ENCODE assay signal across 1 cellular context in the genomic region with DNA sequence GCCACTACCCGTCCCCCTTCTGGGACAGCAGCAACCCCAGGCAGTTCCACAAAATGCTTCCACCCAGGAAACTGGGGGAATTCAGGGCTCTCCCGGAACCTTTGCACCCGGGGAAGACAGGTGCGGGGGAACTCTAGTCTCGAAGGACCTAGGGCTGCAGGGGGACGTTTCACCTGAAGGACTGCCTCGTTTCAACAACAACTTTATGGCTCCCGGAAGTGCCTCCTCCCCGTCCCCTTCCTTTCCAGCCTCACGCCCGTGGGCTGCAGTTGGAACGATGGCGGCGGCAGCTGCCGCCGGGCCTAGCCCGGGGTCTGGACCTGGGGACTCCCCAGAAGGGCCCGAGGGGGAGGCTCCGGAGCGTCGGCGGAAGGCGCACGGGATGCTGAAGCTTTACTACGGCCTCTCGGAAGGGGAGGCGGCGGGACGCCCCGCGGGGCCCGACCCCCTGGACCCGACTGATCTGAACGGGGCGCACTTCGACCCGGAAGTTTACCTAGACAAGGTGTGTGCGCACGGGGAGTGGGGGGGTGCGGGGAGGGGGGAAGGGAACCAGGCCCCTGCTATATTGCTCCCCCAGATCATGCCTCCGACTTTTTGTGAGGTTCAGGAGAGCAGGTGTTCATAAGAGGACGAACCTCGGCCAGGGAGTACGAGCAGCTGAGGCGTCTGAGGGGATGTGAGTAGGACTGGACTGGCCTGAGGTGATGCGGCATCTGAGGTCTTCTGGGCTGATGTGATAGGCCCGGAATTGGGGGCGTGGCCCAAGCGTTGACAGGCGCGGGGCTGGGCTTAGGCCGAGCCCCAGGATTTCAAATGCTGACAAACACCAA.
TF ChIP-seq lines count a peak whose summit lies in the region.

A gene (plus strand): TSS at position 241 of the 833 bp plus-strand sequence. CDS start 37 bp downstream, at position 278.

TF ChIP-seq in K562, 482 proteins besides CTCF, POLR2A, EP300 and RAD21 (continued from another document and continues in another):
- peak; percentile 48 for TF ChIP-seq SMAD1 (IDR thresholded peaks at IDR 0.05; ENCODE audit: low read depth, low read length, partially characterized antibody)
- peak in 1 of 2 experiments; percentile 41; a peak in 2 of 4 replicates for TF ChIP-seq NONO (IDR thresholded peaks at IDR 0.05; ENCODE audit: low read depth in 2 of 2, low read length in 1 of 2)
- no peak for TF ChIP-seq PRMT5 (CRISPR knock-in tag; IDR thresholded peaks at IDR 0.05)
- TF ChIP-seq ZNF3 (CRISPR knock-in tag; IDR thresholded peaks at IDR 0.05): no peak
- TF ChIP-seq, protein P1, sequence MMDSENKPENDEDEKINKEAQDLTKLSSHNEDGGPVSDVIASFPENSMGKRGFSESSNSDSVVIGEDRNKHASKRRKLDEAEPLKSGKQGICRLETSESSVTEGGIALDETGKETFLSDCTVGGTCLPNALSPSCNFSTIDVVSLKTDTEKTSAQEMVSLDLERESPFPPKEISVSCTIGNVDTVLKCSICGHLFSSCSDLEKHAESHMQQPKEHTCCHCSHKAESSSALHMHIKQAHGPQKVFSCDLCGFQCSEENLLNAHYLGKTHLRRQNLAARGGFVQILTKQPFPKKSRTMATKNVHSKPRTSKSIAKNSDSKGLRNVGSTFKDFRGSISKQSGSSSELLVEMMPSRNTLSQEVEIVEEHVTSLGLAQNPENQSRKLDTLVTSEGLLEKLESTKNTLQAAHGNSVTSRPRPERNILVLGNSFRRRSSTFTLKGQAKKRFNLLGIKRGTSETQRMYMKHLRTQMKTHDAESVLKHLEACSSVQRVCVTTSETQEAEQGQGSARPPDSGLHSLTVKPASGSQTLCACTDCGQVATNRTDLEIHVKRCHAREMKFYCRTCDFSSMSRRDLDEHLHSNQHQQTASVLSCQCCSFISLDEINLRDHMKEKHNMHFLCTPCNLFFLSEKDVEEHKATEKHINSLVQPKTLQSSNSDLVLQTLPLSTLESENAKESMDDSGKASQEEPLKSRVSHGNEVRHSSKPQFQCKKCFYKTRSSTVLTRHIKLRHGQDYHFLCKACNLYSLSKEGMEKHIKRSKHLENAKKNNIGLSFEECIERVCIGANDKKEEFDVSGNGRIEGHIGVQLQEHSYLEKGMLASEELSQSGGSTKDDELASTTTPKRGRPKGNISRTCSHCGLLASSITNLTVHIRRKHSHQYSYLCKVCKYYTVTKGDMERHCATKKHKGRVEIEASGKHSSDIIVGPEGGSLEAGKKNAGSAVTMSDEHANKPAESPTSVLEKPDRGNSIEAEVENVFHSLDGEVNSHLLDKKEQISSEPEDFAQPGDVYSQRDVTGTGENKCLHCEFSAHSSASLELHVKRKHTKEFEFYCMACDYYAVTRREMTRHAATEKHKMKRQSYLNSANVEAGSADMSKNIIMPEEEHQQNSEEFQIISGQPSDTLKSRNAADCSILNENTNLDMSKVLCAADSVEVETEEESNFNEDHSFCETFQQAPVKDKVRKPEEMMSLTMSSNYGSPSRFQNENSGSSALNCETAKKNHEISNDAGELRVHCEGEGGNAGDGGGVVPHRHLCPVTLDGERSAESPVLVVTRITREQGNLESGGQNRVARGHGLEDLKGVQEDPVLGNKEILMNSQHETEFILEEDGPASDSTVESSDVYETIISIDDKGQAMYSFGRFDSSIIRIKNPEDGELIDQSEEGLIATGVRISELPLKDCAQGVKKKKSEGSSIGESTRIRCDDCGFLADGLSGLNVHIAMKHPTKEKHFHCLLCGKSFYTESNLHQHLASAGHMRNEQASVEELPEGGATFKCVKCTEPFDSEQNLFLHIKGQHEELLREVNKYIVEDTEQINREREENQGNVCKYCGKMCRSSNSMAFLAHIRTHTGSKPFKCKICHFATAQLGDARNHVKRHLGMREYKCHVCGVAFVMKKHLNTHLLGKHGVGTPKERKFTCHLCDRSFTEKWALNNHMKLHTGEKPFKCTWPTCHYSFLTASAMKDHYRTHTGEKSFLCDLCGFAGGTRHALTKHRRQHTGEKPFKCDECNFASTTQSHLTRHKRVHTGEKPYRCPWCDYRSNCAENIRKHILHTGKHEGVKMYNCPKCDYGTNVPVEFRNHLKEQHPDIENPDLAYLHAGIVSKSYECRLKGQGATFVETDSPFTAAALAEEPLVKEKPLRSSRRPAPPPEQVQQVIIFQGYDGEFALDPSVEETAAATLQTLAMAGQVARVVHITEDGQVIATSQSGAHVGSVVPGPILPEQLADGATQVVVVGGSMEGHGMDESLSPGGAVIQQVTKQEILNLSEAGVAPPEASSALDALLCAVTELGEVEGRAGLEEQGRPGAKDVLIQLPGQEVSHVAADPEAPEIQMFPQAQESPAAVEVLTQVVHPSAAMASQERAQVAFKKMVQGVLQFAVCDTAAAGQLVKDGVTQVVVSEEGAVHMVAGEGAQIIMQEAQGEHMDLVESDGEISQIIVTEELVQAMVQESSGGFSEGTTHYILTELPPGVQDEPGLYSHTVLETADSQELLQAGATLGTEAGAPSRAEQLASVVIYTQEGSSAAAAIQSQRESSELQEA (IDR thresholded peaks at IDR 0.05; ENCODE audit: low read depth): no peak
- TF ChIP-seq ZBED1 (IDR thresholded peaks at IDR 0.05): no peak
- TF ChIP-seq POLR3G (IDR thresholded peaks at IDR 0.05; ENCODE audit: extremely low read depth, insufficient read length, insufficient replicate concordance): no peak
- peak; percentile 70 to 80; a peak in 2 of 4 replicates for TF ChIP-seq TEAD1 (CRISPR knock-in tag; IDR thresholded peaks at IDR 0.05)
- TF ChIP-seq TAL1 (IDR thresholded peaks at IDR 0.05): 0 out of 2 replicates have a peak, but pooled peaks have one; percentile 16
- TF ChIP-seq TCFL5 (CRISPR knock-in tag; conservative IDR thresholded peaks at IDR 0.05): no peak
- no peak for TF ChIP-seq HSF4 (CRISPR knock-in tag; IDR thresholded peaks at IDR 0.05; ENCODE audit: borderline replicate concordance)
- TF ChIP-seq ZNF253 (CRISPR knock-in tag; conservative IDR thresholded peaks at IDR 0.05): no peak
- peak; percentile 89 to 94 for TF ChIP-seq MAZ (CRISPR knock-in tag; conservative IDR thresholded peaks at IDR 0.05 in 1 of 2, IDR thresholded peaks at IDR 0.05 in 1 of 2)
- peak; percentile 24; the same call in 1 of the 2 replicates for TF ChIP-seq CBFA2T3 (IDR thresholded peaks at IDR 0.05)
- TF ChIP-seq ARHGAP35 (IDR thresholded peaks at IDR 0.05; ENCODE audit: partially characterized antibody): no peak
- TF ChIP-seq, protein P2, sequence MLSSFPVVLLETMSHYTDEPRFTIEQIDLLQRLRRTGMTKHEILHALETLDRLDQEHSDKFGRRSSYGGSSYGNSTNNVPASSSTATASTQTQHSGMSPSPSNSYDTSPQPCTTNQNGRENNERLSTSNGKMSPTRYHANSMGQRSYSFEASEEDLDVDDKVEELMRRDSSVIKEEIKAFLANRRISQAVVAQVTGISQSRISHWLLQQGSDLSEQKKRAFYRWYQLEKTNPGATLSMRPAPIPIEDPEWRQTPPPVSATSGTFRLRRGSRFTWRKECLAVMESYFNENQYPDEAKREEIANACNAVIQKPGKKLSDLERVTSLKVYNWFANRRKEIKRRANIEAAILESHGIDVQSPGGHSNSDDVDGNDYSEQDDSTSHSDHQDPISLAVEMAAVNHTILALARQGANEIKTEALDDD (IDR thresholded peaks at IDR 0.05): no peak
- TF ChIP-seq FOXK1 (CRISPR knock-in tag; IDR thresholded peaks at IDR 0.05; ENCODE audit: borderline replicate concordance): no peak
- TF ChIP-seq RBM22 (IDR thresholded peaks at IDR 0.05; ENCODE audit: low read depth, low read length, poor library complexity, severe bottlenecking): peak; percentile 74
- TF ChIP-seq ZKSCAN8 (CRISPR knock-in tag; IDR thresholded peaks at IDR 0.05): no peak; the same call in 1 of the 2 replicates
- peak; percentile 79; the same call in 1 of the 2 replicates for TF ChIP-seq TCF7 (IDR thresholded peaks at IDR 0.05; ENCODE audit: borderline replicate concordance)
- TF ChIP-seq, protein P3, sequence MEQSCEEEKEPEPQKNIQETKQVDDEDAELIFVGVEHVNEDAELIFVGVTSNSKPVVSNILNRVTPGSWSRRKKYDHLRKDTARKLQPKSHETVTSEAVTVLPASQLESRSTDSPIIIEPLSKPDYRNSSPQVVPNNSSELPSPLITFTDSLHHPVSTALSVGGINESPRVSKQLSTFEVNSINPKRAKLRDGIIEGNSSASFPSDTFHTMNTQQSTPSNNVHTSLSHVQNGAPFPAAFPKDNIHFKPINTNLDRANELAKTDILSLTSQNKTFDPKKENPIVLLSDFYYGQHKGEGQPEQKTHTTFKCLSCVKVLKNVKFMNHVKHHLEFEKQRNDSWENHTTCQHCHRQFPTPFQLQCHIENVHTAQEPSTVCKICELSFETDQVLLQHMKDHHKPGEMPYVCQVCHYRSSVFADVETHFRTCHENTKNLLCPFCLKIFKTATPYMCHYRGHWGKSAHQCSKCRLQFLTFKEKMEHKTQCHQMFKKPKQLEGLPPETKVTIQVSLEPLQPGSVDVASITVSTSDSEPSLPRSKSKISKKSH (CRISPR knock-in tag; IDR thresholded peaks at IDR 0.05): no peak
- no peak for TF ChIP-seq FOXA1 (IDR thresholded peaks at IDR 0.05; ENCODE audit: borderline replicate concordance)
- no peak for TF ChIP-seq CBX8 (IDR thresholded peaks at IDR 0.05; ENCODE audit: borderline replicate concordance, extremely low read depth, low read depth, low read length, poor library complexity, severe bottlenecking)
- TF ChIP-seq, protein P4, sequence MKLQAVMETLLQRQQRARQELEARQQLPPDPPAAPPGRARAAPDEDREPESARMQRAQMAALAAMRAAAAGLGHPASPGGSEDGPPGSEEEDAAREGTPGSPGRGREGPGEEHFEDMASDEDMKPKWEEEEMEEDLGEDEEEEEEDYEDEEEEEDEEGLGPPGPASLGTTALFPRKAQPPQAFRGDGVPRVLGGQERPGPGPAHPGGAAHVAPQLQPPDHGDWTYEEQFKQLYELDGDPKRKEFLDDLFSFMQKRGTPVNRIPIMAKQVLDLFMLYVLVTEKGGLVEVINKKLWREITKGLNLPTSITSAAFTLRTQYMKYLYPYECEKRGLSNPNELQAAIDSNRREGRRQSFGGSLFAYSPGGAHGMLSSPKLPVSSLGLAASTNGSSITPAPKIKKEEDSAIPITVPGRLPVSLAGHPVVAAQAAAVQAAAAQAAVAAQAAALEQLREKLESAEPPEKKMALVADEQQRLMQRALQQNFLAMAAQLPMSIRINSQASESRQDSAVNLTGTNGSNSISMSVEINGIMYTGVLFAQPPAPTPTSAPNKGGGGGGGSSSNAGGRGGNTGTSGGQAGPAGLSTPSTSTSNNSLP (IDR thresholded peaks at IDR 0.05; ENCODE audit: borderline replicate concordance, low read depth, low read length): no peak
- no peak for TF ChIP-seq SRSF9 (IDR thresholded peaks at IDR 0.05; ENCODE audit: borderline replicate concordance, low read depth, low read length)
- TF ChIP-seq, protein P5, sequence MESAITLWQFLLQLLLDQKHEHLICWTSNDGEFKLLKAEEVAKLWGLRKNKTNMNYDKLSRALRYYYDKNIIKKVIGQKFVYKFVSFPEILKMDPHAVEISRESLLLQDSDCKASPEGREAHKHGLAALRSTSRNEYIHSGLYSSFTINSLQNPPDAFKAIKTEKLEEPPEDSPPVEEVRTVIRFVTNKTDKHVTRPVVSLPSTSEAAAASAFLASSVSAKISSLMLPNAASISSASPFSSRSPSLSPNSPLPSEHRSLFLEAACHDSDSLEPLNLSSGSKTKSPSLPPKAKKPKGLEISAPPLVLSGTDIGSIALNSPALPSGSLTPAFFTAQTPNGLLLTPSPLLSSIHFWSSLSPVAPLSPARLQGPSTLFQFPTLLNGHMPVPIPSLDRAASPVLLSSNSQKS (CRISPR knock-in tag; IDR thresholded peaks at IDR 0.05): no peak
- TF ChIP-seq EP400 (IDR thresholded peaks at IDR 0.05): peak; percentile 92
- TF ChIP-seq GTF2A2 (tag; IDR thresholded peaks at IDR 0.05): no peak
- peak; percentile 44; the same call in 1 of the 2 replicates for TF ChIP-seq MIER1 (IDR thresholded peaks at IDR 0.05; ENCODE audit: low read depth)
- TF ChIP-seq SMAD3 (CRISPR knock-in tag; conservative IDR thresholded peaks at IDR 0.05): peak; percentile 58; the same call in 1 of the 2 replicates
- TF ChIP-seq, protein P6, sequence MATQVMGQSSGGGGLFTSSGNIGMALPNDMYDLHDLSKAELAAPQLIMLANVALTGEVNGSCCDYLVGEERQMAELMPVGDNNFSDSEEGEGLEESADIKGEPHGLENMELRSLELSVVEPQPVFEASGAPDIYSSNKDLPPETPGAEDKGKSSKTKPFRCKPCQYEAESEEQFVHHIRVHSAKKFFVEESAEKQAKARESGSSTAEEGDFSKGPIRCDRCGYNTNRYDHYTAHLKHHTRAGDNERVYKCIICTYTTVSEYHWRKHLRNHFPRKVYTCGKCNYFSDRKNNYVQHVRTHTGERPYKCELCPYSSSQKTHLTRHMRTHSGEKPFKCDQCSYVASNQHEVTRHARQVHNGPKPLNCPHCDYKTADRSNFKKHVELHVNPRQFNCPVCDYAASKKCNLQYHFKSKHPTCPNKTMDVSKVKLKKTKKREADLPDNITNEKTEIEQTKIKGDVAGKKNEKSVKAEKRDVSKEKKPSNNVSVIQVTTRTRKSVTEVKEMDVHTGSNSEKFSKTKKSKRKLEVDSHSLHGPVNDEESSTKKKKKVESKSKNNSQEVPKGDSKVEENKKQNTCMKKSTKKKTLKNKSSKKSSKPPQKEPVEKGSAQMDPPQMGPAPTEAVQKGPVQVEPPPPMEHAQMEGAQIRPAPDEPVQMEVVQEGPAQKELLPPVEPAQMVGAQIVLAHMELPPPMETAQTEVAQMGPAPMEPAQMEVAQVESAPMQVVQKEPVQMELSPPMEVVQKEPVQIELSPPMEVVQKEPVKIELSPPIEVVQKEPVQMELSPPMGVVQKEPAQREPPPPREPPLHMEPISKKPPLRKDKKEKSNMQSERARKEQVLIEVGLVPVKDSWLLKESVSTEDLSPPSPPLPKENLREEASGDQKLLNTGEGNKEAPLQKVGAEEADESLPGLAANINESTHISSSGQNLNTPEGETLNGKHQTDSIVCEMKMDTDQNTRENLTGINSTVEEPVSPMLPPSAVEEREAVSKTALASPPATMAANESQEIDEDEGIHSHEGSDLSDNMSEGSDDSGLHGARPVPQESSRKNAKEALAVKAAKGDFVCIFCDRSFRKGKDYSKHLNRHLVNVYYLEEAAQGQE (CRISPR knock-in tag; IDR thresholded peaks at IDR 0.05; ENCODE audit: low read depth): peak; percentile 67; the same call in 1 of the 2 replicates
- TF ChIP-seq, protein P7, sequence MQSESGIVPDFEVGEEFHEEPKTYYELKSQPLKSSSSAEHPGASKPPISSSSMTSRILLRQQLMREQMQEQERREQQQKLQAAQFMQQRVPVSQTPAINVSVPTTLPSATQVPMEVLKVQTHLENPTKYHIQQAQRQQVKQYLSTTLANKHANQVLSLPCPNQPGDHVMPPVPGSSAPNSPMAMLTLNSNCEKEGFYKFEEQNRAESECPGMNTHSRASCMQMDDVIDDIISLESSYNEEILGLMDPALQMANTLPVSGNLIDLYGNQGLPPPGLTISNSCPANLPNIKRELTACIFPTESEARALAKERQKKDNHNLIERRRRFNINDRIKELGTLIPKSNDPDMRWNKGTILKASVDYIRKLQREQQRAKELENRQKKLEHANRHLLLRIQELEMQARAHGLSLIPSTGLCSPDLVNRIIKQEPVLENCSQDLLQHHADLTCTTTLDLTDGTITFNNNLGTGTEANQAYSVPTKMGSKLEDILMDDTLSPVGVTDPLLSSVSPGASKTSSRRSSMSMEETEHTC (IDR thresholded peaks at IDR 0.05): no peak
- TF ChIP-seq PCBP2 (IDR thresholded peaks at IDR 0.05; ENCODE audit: low read depth, low read length, poor library complexity, severe bottlenecking): no peak
- TF ChIP-seq RHOXF2B (CRISPR knock-in tag; conservative IDR thresholded peaks at IDR 0.05): 0 out of 2 replicates have a peak, but pooled peaks have one; percentile 47
- no peak for TF ChIP-seq PURB (CRISPR knock-in tag; IDR thresholded peaks at IDR 0.05; ENCODE audit: low read depth)
- TF ChIP-seq ZNF57 (CRISPR knock-in tag; IDR thresholded peaks at IDR 0.05): peak; percentile 57; the same call in 1 of the 2 replicates
- no peak for TF ChIP-seq CBFA2T2 (conservative IDR thresholded peaks at IDR 0.05)
- peak; percentile 39; the same call in 1 of the 2 replicates for TF ChIP-seq EGR1 (conservative IDR thresholded peaks at IDR 0.05)
- peak; percentile 93; the same call in 1 of the 2 replicates for TF ChIP-seq ZC3H11A (IDR thresholded peaks at IDR 0.05; ENCODE audit: low read depth, low read length)
- TF ChIP-seq MAFK (IDR thresholded peaks at IDR 0.05; ENCODE audit: low read length): peak; percentile 59
